8 cellular contexts compared by ENCODE assay signal in genomic region chr3:181711325-181712135, GRCh38. TPM values are rescaled to one million over a fixed set of nuclear protein-coding genes. Genes with fewer than 3 reads are reported as not detected.
DNase-seq lines count a peak whose midpoint lies in the region; ATAC-seq lines count a peak whose summit lies in the region.

SOX2 (plus strand) TSS chr3:181711925; CDS start chr3:181712361, 436 bp downstream.

- peak within 1 kb of the TSS in 2 of 3 donors; percentile 17 to 49 for H3K4me3 ChIP-seq in skeletal muscle tissue (ENCODE audit: low read length in 3 of 3)

- peaks cover 71 to 83% (median 81%) of the 10 kb centered on the region in 3 donors for H3K27me3 ChIP-seq in skeletal muscle tissue (ENCODE audit: control insufficient read depth in 3 of 3, insufficient read depth in 3 of 3, low read length in 3 of 3)

- no peak within 1 kb of the TSS for H3K4me3 Mint-ChIP-seq in activated CD4-positive, alpha-beta T cell treated with anti-CD3 and anti-CD28 coated beads, Interleukin-2, amount 10 ng/mL, durations not matched to agents 7 days and 5 days

- CTCF ChIA-PET in activated CD4-positive, alpha-beta T cell treated with anti-CD3 and anti-CD28 coated beads, Interleukin-2, amount 10 ng/mL, durations not matched to agents 7 days and 5 days (lab: Charles Lee) = interaction anchor here (1.0 kb wide), 2 partner anchors 972 to 975 kb away, joined by 5 read pairs; no protein-coding TSS in a partner anchor

- peak; percentile 53 for ATAC-seq in HG03378 (IDR thresholded peaks at IDR 0.05; ENCODE audit: unreplicated experiment)

- H3K27me3 Mint-ChIP-seq in activated CD4-positive, alpha-beta T cell treated with anti-CD3 and anti-CD28 coated beads, Interleukin-2, amount 10 ng/mL, durations not matched to agents 7 days and 5 days = peaks cover 67% of the 10 kb centered on the region

- H3K36me3 Mint-ChIP-seq in activated CD4-positive, alpha-beta T cell treated with anti-CD3 and anti-CD28 coated beads, Interleukin-2, amount 10 ng/mL, durations not matched to agents 7 days and 5 days (ENCODE audit: low read depth) = no peaks in the 10 kb centered on the region

- no peaks in the 10 kb centered on the region for H3K36me3 ChIP-seq in skeletal muscle tissue (ENCODE audit: control insufficient read depth in 3 of 3, insufficient read depth in 3 of 3, low read length in 3 of 3)

- H3K27ac Mint-ChIP-seq in activated CD4-positive, alpha-beta T cell treated with anti-CD3 and anti-CD28 coated beads, Interleukin-2, amount 10 ng/mL, durations not matched to agents 7 days and 5 days = no peak within 1 kb of the TSS

- H3K27ac ChIP-seq in caudate nucleus (ENCODE audit: low read depth, low read length) (peak within 1 kb of the TSS; percentile 94), skeletal muscle tissue (ENCODE audit: low read depth, low read length) (no peak within 1 kb of the TSS)

- DNase-seq in DMS53 (lab: John Stamatoyannopoulos, UW) = peak; percentile 96
- DNase-seq in NCI-H774 (lab: John Stamatoyannopoulos, UW) = peak; percentile 99
- DNase-seq in caudate nucleus (lab: John Stamatoyannopoulos, UW) = peak in 60 of 61 donors; percentile 33 to 95 (median 86)
- peak; percentile 87 for DNase-seq in iPS-NIHi7 (ENCODE audit: extremely low spot score)
- no peak for DNase-seq in mucosa of gallbladder (ENCODE audit: low spot score)
- no peak for DNase-seq in activated CD4-positive, alpha-beta T cell treated with anti-CD3 and anti-CD28 coated beads, Interleukin-2, amount 10 ng/mL, durations not matched to agents 7 days and 5 days

- POLR2A ChIA-PET in activated CD4-positive, alpha-beta T cell treated with anti-CD3 and anti-CD28 coated beads, Interleukin-2, amount 10 ng/mL, durations not matched to agents 7 days and 5 days (lab: Charles Lee) = no interaction called here

- H3K4me1 Mint-ChIP-seq in activated CD4-positive, alpha-beta T cell treated with anti-CD3 and anti-CD28 coated beads, Interleukin-2, amount 10 ng/mL, durations not matched to agents 7 days and 5 days = peaks cover 6% of the 10 kb centered on the region

- H3K9me3 ChIP-seq in skeletal muscle tissue (ENCODE audit: control insufficient read depth in 3 of 3, low read length in 3 of 3) = no peaks in the 10 kb centered on the region

- no peaks in the 10 kb centered on the region for H3K9me3 Mint-ChIP-seq in activated CD4-positive, alpha-beta T cell treated with anti-CD3 and anti-CD28 coated beads, Interleukin-2, amount 10 ng/mL, durations not matched to agents 7 days and 5 days

- peak within 1 kb of the TSS in 1 of 3 donors; percentile 23 for H3K9ac ChIP-seq in skeletal muscle tissue (ENCODE audit: low read depth in 1 of 3, low read length in 3 of 3)

- H3K4me1 ChIP-seq in skeletal muscle tissue (ENCODE audit: control insufficient read depth in 3 of 3, insufficient read depth in 3 of 3, low read length in 3 of 3) = peaks cover 8 to 16% (median 9%) of the 10 kb centered on the region in 3 donors

RNA-seq across cellular contexts. Expression of gene SOX2, which starts in this region (rescaled TPM):
- total RNA-seq in skeletal muscle tissue (under 0.01 TPM), mucosa of gallbladder (0.55 TPM)
- not detected for total RNA-seq in activated CD4-positive, alpha-beta T cell treated with anti-CD3 and anti-CD28 coated beads, Interleukin-2, amount 10 ng/mL, durations not matched to agents 7 days and 5 days

Comparison
In these comparisons a context has a peak if more than half of its experiments do, and no peak if none do; other contexts are left out.
1. DNase-seq: peak in DMS53 (single experiment), NCI-H774 (single experiment), caudate nucleus (60 of 61) and iPS-NIHi7 (single experiment); none in mucosa of gallbladder (single experiment) and activated CD4-positive, alpha-beta T cell treated with anti-CD3 and anti-CD28 coated beads, Interleukin-2, amount 10 ng/mL, durations not matched to agents 7 days and 5 days (single experiment).